9 cellular contexts compared by ENCODE assay signal in the genomic region with DNA sequence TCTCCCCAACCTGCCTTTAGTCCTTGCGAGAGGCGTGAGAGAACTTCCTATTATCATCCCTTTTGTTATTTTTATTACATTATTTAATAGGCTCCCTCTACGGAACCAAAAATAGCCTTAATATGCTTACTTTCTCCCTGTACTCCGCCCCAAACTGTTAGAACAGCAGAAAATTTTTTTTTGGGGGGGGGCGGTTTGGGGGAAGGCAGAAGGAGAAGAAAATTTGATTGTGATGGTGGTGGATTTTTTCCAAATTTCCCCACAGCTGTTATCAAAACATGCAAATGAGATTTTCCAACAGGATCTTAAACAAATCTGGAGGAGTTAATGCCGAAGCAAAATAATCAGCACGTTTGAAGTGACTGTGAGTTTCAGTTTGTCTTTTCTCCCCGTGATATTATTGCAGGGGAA. TPM values are rescaled to one million over a fixed set of nuclear protein-coding genes. Genes with fewer than 3 reads are reported as not detected.
A peak's percentile ranks its signal among the peaks of the same experiment; 100 is the strongest.
DNase-seq lines count a peak whose midpoint lies in the region; ATAC-seq, FAIRE-seq and TF ChIP-seq lines count a peak whose summit lies in the region.
"Had no signal": no experiment of that assay in that cellular context is flagged by ENCODE, and none has a peak within 500 bp of the region (broad histone marks: within the 10 kb centered on the region; RNA-seq: fewer than 3 reads in every experiment).

No MANE protein-coding gene starts in this region.

- peak overlapping the region; percentile 81 for H4K91ac ChIP-seq in IMR-90 (ENCODE audit: insufficient read depth, low read depth, low read length)

- peak overlapping the region; percentile 11 for H2BK20ac ChIP-seq in IMR-90 (ENCODE audit: low read depth, low read length)

- no TSS peak for BruUV-seq in IMR-90 (replicated peaks; lab: Mats Ljungman, UMichigan)

- peak overlapping the region; percentile 86 for H3K9ac ChIP-seq in IMR-90 (ENCODE audit: low read depth, low read length)

- peak overlapping the region; percentile 90 for H3K18ac ChIP-seq in IMR-90 (ENCODE audit: low read depth, low read length)

- intact Hi-C loops in IMR-90 (cut with micrococcal nuclease): loop anchor here (1.0 to 10.0 kb wide), 7 partner anchors 115 to 588 kb away; partner anchors contain the start of genes GORAB and KIFAP3
- intact Hi-C loops in breast epithelium (cut with DNase I; ENCODE audit: low total_unique reads): no loop called here
- intact Hi-C loops in left lung (cut with DNase I): no loop called here
- intact Hi-C loops in thyroid gland (cut with DNase I): no loop called here

- in situ Hi-C loops in IMR-90 (cut with MboI; ENCODE audit: low sequenced_read_pairs): loop anchor here (10.0 to 25.0 kb wide), 3 partner anchors 128 to 725 kb away; partner anchors contain the start of gene GORAB

- H3K79me1 ChIP-seq in IMR-90 (ENCODE audit: low read depth in 1 of 2, low read length in 2 of 2): peaks cover 5 to 36% of the 10 kb centered on the region in 2 experiments; a peak in 2 of 4 replicates

- no peaks in the 10 kb centered on the region; the same call in 1 of the 2 replicates for H3K9me3 ChIP-seq in IMR-90 (ENCODE audit: control insufficient read depth, insufficient read depth, low read length)
- no peaks in the 10 kb centered on the region for H3K9me3 ChIP-seq in breast epithelium
- no peaks in the 10 kb centered on the region for H3K9me3 ChIP-seq in left lung
- no peaks in the 10 kb centered on the region for H3K9me3 ChIP-seq in thyroid gland

- TF ChIP-seq CTCF in IMR-90 (conservative IDR thresholded peaks at IDR 0.05; ENCODE audit: low read depth, low read length) (no peak), breast epithelium (IDR thresholded peaks at IDR 0.05) (no peak), left lung (IDR thresholded peaks at IDR 0.05) (no peak), thyroid gland (IDR thresholded peaks at IDR 0.05) (no peak)

- H3K23ac ChIP-seq in IMR-90 (ENCODE audit: low read depth, low read length): peak overlapping the region; percentile 80

- H3K9me1 ChIP-seq in IMR-90 (ENCODE audit: insufficient read depth, low read length): no peaks in the 10 kb centered on the region

- no peak for ATAC-seq in IMR-90 (ENCODE audit: low read depth)
- no peak for ATAC-seq in left lung
- ATAC-seq: left lobe of liver had no signal

- TF ChIP-seq RAD21 in IMR-90 (IDR thresholded peaks at IDR 0.05; ENCODE audit: low read length): no peak

- peaks cover 10% of the 10 kb centered on the region for H3K4me1 ChIP-seq in IMR-90 (ENCODE audit: control insufficient read depth, insufficient read depth, low read length)
- no peaks in the 10 kb centered on the region for H3K4me1 ChIP-seq in breast epithelium
- H3K4me1 ChIP-seq in left lung: peaks cover 0 to 17% of the 10 kb centered on the region in 2 donors
- H3K4me1 ChIP-seq in thyroid gland: peaks cover 9 to 30% of the 10 kb centered on the region in 2 donors

- peak overlapping the region; percentile 69 for H3K56ac ChIP-seq in IMR-90 (ENCODE audit: extremely low read depth, insufficient read depth, low read length)

- H2BK5ac ChIP-seq in IMR-90 (ENCODE audit: low read depth, low read length, poor library complexity, severe bottlenecking): peak overlapping the region; percentile 89

- H3K4me3 ChIP-seq in IMR-90 (ENCODE audit: insufficient read depth, low read depth, low read length) (peak overlapping the region; percentile 88), breast epithelium (peak overlapping the region; percentile 68 to 96 (median 82)), left lung (no peak overlapping the region), thyroid gland (replicated peaks in 1 of 3) (peak overlapping the region in 1 of 3 donors; percentile 41)

- dilution Hi-C loops in IMR-90 (cut with HindIII; ENCODE audit: low sequenced_read_pairs, unreplicated experiment): no loop called here

- peak overlapping the region; percentile 93 for H4K5ac ChIP-seq in IMR-90 (ENCODE audit: low read depth, low read length)

- H3K4ac ChIP-seq in IMR-90 (ENCODE audit: low read depth, low read length): peak overlapping the region; percentile 65

- CTCF ChIA-PET in IMR-90 (lab: Yijun Ruan, JAX): interaction anchor here (1.0 kb wide), 1 partner anchor 103 kb away, joined by 3 read pairs; no protein-coding TSS in a partner anchor

- peak overlapping the region; percentile 48 for H3K14ac ChIP-seq in IMR-90 (replicated peaks; ENCODE audit: low read depth, low read length)

- no peak for FAIRE-seq in GM19239 (lab: Jason Lieb, UNC)
- FAIRE-seq: G401.6 had no signal

- POLR2A ChIA-PET in IMR-90 (lab: Charles Lee; ENCODE audit: unreplicated experiment): no interaction called here

- H2BK120ac ChIP-seq in IMR-90 (ENCODE audit: low read depth, low read length): peak overlapping the region; percentile 84

- H2BK15ac ChIP-seq in IMR-90 (ENCODE audit: low read depth, low read length): peak overlapping the region; percentile 67; the same call in 2 of the 3 replicates

- H2AK5ac ChIP-seq in IMR-90 (ENCODE audit: low read depth, low read length): no peak overlapping the region

- peak overlapping the region; percentile 79 to 94 for H4K8ac ChIP-seq in IMR-90 (ENCODE audit: low read depth in 2 of 2, low read length in 2 of 2)

- H3K27me3 ChIP-seq in IMR-90 (ENCODE audit: control insufficient read depth, insufficient read depth, low read length): no peaks in the 10 kb centered on the region
- peaks cover 0 to 18% of the 10 kb centered on the region in 2 donors for H3K27me3 ChIP-seq in breast epithelium
- H3K27me3 ChIP-seq in left lung: peaks cover 59 to 98% of the 10 kb centered on the region in 2 donors
- H3K27me3 ChIP-seq in thyroid gland: peaks cover 9% of the 10 kb centered on the region

- H3K27ac ChIP-seq in IMR-90 (ENCODE audit: insufficient read depth, low read length): peak overlapping the region; percentile 80
- peak overlapping the region; percentile 79 to 93 for H3K27ac ChIP-seq in breast epithelium
- peak overlapping the region; percentile 45 to 87 for H3K27ac ChIP-seq in left lung
- peak overlapping the region; percentile 25 to 95 (median 81) for H3K27ac ChIP-seq in thyroid gland

- H4K20me1 ChIP-seq in IMR-90 (ENCODE audit: insufficient read depth, low read length): no peaks in the 10 kb centered on the region

- H2AK9ac ChIP-seq in IMR-90 (replicated peaks; ENCODE audit: low read depth, low read length, poor library complexity): peak overlapping the region; percentile 79

- TF ChIP-seq POLR2A in IMR-90 (IDR thresholded peaks at IDR 0.05; ENCODE audit: low read depth, low read length): no peak
- TF ChIP-seq POLR2A in breast epithelium (IDR thresholded peaks at IDR 0.05): no peak
- no peak for TF ChIP-seq POLR2A in thyroid gland (IDR thresholded peaks at IDR 0.05)

- peak overlapping the region; percentile 79 for H2AFZ ChIP-seq in IMR-90 (replicated peaks; ENCODE audit: low read length, poor library complexity)

- peak overlapping the region; percentile 93 for H3K4me2 ChIP-seq in IMR-90 (ENCODE audit: low read depth, low read length)

- peaks cover 8% of the 10 kb centered on the region; the same call in 1 of the 2 replicates for H3K36me3 ChIP-seq in IMR-90 (ENCODE audit: control insufficient read depth, insufficient read depth, low read length)
- H3K36me3 ChIP-seq in breast epithelium: no peaks in the 10 kb centered on the region
- H3K36me3 ChIP-seq in left lung: no peaks in the 10 kb centered on the region
- H3K36me3 ChIP-seq in thyroid gland: no peaks in the 10 kb centered on the region

- DNase-seq in IMR-90 (peak; percentile 33), breast epithelium (ENCODE audit: low spot score in 2 of 2) (no peak), left lung (no peak), thyroid gland (no peak), GM19239 (ENCODE audit: insufficient read length, low spot score) (no peak), UCSD-AML1 (lab: John Stamatoyannopoulos, UW; ENCODE audit: unreplicated experiment) (no peak), NCI-H2107 (lab: John Stamatoyannopoulos, UW) (no peak)

- WGBS in IMR-90 (ENCODE audit: extremely low coverage in 2 of 2, insufficient read length in 1 of 2), 2 experiments: no CpG with 5 or more reads among the region's 8 CpGs
- 9 to 11% methylated on average over 8 of the region's 8 CpGs for WGBS in thyroid gland, 2 donors

TF ChIP-seq in IMR-90, 13 proteins besides CTCF, POLR2A, EP300 and RAD21:
- TF ChIP-seq FOS (IDR thresholded peaks at IDR 0.05; ENCODE audit: low read depth, low read length) (no peak), MAFK (IDR thresholded peaks at IDR 0.05; ENCODE audit: low read depth, low read length) (no peak), BHLHE40 (IDR thresholded peaks at IDR 0.05; ENCODE audit: low read depth, low read length) (no peak), RFX5 (IDR thresholded peaks at IDR 0.05; ENCODE audit: low read depth, low read length) (no peak), ELK1 (IDR thresholded peaks at IDR 0.05; ENCODE audit: borderline replicate concordance, low read depth, low read length) (no peak), MXI1 (IDR thresholded peaks at IDR 0.05; ENCODE audit: borderline replicate concordance, low read depth, low read length) (no peak), SMC3 (IDR thresholded peaks at IDR 0.05; ENCODE audit: low read depth, low read length) (no peak), NFE2L2 (IDR thresholded peaks at IDR 0.05; ENCODE audit: low read depth, low read length) (no peak), MAZ (IDR thresholded peaks at IDR 0.05; ENCODE audit: borderline replicate concordance, low read depth, low read length) (no peak), CEBPB (IDR thresholded peaks at IDR 0.05; ENCODE audit: low read depth, low read length) (no peak), RCOR1 (IDR thresholded peaks at IDR 0.05; ENCODE audit: insufficient replicate concordance, low read length) (no peak), CHD1 (IDR thresholded peaks at IDR 0.05; ENCODE audit: low read depth, low read length) (no peak)

RNA-seq across cellular contexts. Expression of gene PRRX1, which starts 1.4 kb away (rescaled TPM):
- 65.4 and 82.8 TPM in 2 replicates for total RNA-seq in IMR-90 (2012; rRNA removed)
- polyA plus RNA-seq in IMR-90 (2012; rRNA removed): 50.0 and 54.7 TPM in 2 replicates
- polyA plus RNA-seq in IMR-90 (2012; cell fraction: cytosol; rRNA removed): 21.0 and 21.4 TPM in 2 replicates
- polyA plus RNA-seq in IMR-90 (2012; cell fraction: nucleus; rRNA removed; ENCODE audit: low replicate concordance): 21.1 and 49.1 TPM in 2 replicates
- 10 to 100 TPM; 48.9 to 75.7 (median 73.1) TPM for total RNA-seq in breast epithelium
- 10 to 100 TPM; 64.4 to 79.6 TPM for total RNA-seq in left lung
- 10 to 100 TPM; 56.4 to 87.3 (median 59.8) TPM for total RNA-seq in thyroid gland

Comparison
In these comparisons a context has a peak if more than half of its experiments do, and no peak if none do; other contexts are left out.
1. H3K4me3 ChIP-seq: peak in IMR-90 (single experiment) and breast epithelium (3 of 3); none in left lung (0 of 2).
2. Peak in every context shown above with its lines, with median percentiles within 50 percentile points of each other: H3K27ac ChIP-seq.